12 cellular contexts compared by ENCODE assay signal in the genomic region with DNA sequence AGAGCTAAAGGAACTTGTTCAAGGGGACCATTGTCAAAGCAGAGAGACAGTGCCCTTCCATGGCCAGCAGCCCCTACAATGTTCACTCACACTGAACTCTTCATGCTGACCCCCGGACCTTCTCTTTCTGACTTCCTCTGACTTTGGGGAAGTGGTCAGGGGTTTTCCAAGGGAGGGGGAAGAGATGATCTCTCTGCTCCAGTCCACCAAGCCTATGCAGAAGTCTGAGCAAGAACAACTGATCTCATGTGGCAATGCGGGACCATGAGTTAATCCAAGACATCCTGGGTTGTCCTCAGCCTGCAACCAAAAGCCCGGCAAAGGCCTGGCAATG. TPM values are rescaled to one million over a fixed set of nuclear protein-coding genes. Genes with fewer than 3 reads are reported as not detected.
DNase-seq lines count a peak whose midpoint lies in the region; ATAC-seq and TF ChIP-seq lines count a peak whose summit lies in the region.
"Had no signal": no experiment of that assay in that cellular context is flagged by ENCODE, and none has a peak within 500 bp of the region (broad histone marks: within the 10 kb centered on the region; RNA-seq: fewer than 3 reads in every experiment).

No MANE protein-coding gene starts in this region.

- H3F3A ChIP-seq in neural progenitor cell (ENCODE audit: low read depth): no peaks in the 10 kb centered on the region

- POLR2A ChIA-PET in RWPE1 (lab: Yijun Ruan, JAX; ENCODE audit: low non-redundant PET): no interaction called here

- H4K20me1 ChIP-seq in neural progenitor cell (ENCODE audit: low read depth): no peaks in the 10 kb centered on the region

- H3K4me3 Mint-ChIP-seq in neural progenitor cell: no peak overlapping the region
- H3K4me3 Mint-ChIP-seq: activated T-helper 1 cell treated with anti-CD3 and anti-CD28 coated beads, Interleukin-12 subunit alpha, Interleukin-12 subunit beta, Interleukin-2, Interleukin-4 antibody, amounts not matched to agents 30 ng/mL and 10 ng/mL and 1 ng/mL, durations not matched to agents 14 hours and 24 hours and 36 hours had no signal

- peak; percentile 7 for ATAC-seq in left colon
- peak; percentile 65 to 77 for ATAC-seq in upper lobe of left lung (ENCODE audit: low FRiP score in 2 of 2)

- no peaks in the 10 kb centered on the region for H3K9me3 Mint-ChIP-seq in neural progenitor cell
- H3K9me3 Mint-ChIP-seq: activated T-helper 1 cell treated with anti-CD3 and anti-CD28 coated beads, Interleukin-12 subunit alpha, Interleukin-12 subunit beta, Interleukin-2, Interleukin-4 antibody, amounts not matched to agents 30 ng/mL and 10 ng/mL and 1 ng/mL, durations not matched to agents 14 hours and 24 hours and 36 hours had no signal

- no peak overlapping the region for H3K9ac ChIP-seq in neural progenitor cell

- no peaks in the 10 kb centered on the region for H3K36me3 Mint-ChIP-seq in neural progenitor cell

- TF ChIP-seq POLR2A in upper lobe of left lung (IDR thresholded peaks at IDR 0.05): no peak

- H3K27ac ChIP-seq in RWPE1 (peak overlapping the region; percentile 66), upper lobe of left lung (peak overlapping the region; percentile 22 to 77 (median 68)), neural progenitor cell (no peak overlapping the region)
- H3K27ac ChIP-seq: 22Rv1 had no signal

- intact Hi-C loops in left colon (cut with DNase I, micrococcal nuclease): loop anchor here (5.0 to 10.0 kb wide), 2 partner anchors 53 to 55 kb away; a partner anchor contains a TSS
- intact Hi-C loops in posterior cingulate gyrus (cut with DNase I): loop anchor here (1.0 to 5.0 kb wide), 3 partner anchors 23 to 133 kb away; a partner anchor contains a TSS

- DNase-seq in SIG-M5 treated with dmso at 0.1 percent for 504 hours (lab: John Stamatoyannopoulos, UW; ENCODE audit: unreplicated experiment) (peak; percentile 59), SIG-M5 (lab: John Stamatoyannopoulos, UW) (no peak), RWPE1 (ENCODE audit: low spot score) (no peak), left colon (no peak), upper lobe of left lung (peak in 1 of 2 donors; percentile 71), posterior cingulate gyrus (no peak), HUDEP-2 (lab: John Stamatoyannopoulos, UW; ENCODE audit: unreplicated experiment in 76 of 76) (no peak), neural progenitor cell (ENCODE audit: low spot score) (no peak)
- DNase-seq: NCI-H748 treated with DMSO at 0.1 percent for 48 hours had no signal

- H3K4me1 ChIP-seq in upper lobe of left lung (peaks cover 19 to 37% (median 31%) of the 10 kb centered on the region in 4 donors), neural progenitor cell (no peaks in the 10 kb centered on the region)

- 62 to 94% methylated on average over 3 of the region's 3 CpGs for WGBS in upper lobe of left lung, 2 donors

- TF ChIP-seq EP300 in upper lobe of left lung (IDR thresholded peaks at IDR 0.05): no peak

- CTCF ChIA-PET in RWPE1 (lab: Yijun Ruan, JAX): interaction anchor here (0.5 to 1.5 kb wide), 11 partner anchors 11 to 56 kb away, joined by 3 to 13 read pairs (median 4); a partner anchor contains a TSS

- no peaks in the 10 kb centered on the region for H3K9me3 ChIP-seq in upper lobe of left lung
- no peaks in the 10 kb centered on the region for H3K9me3 ChIP-seq in neural progenitor cell (ENCODE audit: low read depth)

- TF ChIP-seq CTCF in RWPE1 (conservative IDR thresholded peaks at IDR 0.05; ENCODE audit: low read depth): no peak
- TF ChIP-seq CTCF in upper lobe of left lung (IDR thresholded peaks at IDR 0.05): no peak
- no peak for TF ChIP-seq CTCF in neural progenitor cell (IDR thresholded peaks at IDR 0.05)

- H2AFZ ChIP-seq in neural progenitor cell (replicated peaks): no peak overlapping the region

- H3K79me2 ChIP-seq in neural progenitor cell (ENCODE audit: low read depth): no peaks in the 10 kb centered on the region

- no peak overlapping the region for H3K4me3 ChIP-seq in upper lobe of left lung
- H3K4me3 ChIP-seq in neural progenitor cell: no peak overlapping the region

- H3K27ac Mint-ChIP-seq in neural progenitor cell: no peak overlapping the region
- H3K27ac Mint-ChIP-seq: activated T-helper 1 cell treated with anti-CD3 and anti-CD28 coated beads, Interleukin-12 subunit alpha, Interleukin-12 subunit beta, Interleukin-2, Interleukin-4 antibody, amounts not matched to agents 30 ng/mL and 10 ng/mL and 1 ng/mL, durations not matched to agents 14 hours and 24 hours and 36 hours had no signal

- H3K27me3 Mint-ChIP-seq in neural progenitor cell (ENCODE audit: insufficient read depth, low read depth): peaks cover 3% of the 10 kb centered on the region

- H3K4me2 ChIP-seq in neural progenitor cell: no peak overlapping the region

- no peaks in the 10 kb centered on the region for H3K27me3 ChIP-seq in upper lobe of left lung
- H3K27me3 ChIP-seq in neural progenitor cell: no peaks in the 10 kb centered on the region

- H3K36me3 ChIP-seq in upper lobe of left lung: no peaks in the 10 kb centered on the region
- H3K36me3 ChIP-seq in neural progenitor cell: no peaks in the 10 kb centered on the region

- H3K4me1 Mint-ChIP-seq in neural progenitor cell: peaks cover 8% of the 10 kb centered on the region

RNA-seq across cellular contexts. Expression of a gene that starts 11.6 kb away (rescaled TPM):
- total RNA-seq in left colon (100 to 1,000 TPM in 1 of 2 donors, 10 to 100 TPM in 1; 99.3 to 103 TPM), upper lobe of left lung (100 to 1,000 TPM; 198 to 969 (median 229) TPM), neural progenitor cell (ENCODE audit: low replicate concordance) (79.7 and 108 TPM in 2 replicates)

RNA-seq across cellular contexts. Expression of a gene that starts 30.8 kb away (rescaled TPM):
- total RNA-seq in left colon: 100 to 1,000 TPM; 180 TPM
- total RNA-seq in upper lobe of left lung: 100 to 1,000 TPM in 5 of 6 donors, 10 to 100 TPM in 1; 66.0 to 395 (median 228) TPM
- 293 and 314 TPM in 2 replicates for total RNA-seq in neural progenitor cell (ENCODE audit: low replicate concordance)

RNA-seq across cellular contexts. Expression of a gene that starts 48.5 kb away (rescaled TPM):
- 1 to 10 TPM; 5.2 to 5.6 TPM for total RNA-seq in left colon
- not detected for total RNA-seq in upper lobe of left lung
- not detected in 2 replicates for total RNA-seq in neural progenitor cell (ENCODE audit: low replicate concordance)
- total RNA-seq: fibroblast of villous mesenchyme had no signal

RNA-seq across cellular contexts. Expression of a gene that starts 55.7 kb away (rescaled TPM):
- total RNA-seq in left colon: 10 to 100 TPM; 45.6 to 54.1 TPM
- total RNA-seq in upper lobe of left lung: 100 to 1,000 TPM in 1 of 6 donors, 10 to 100 TPM in 5; 30.4 to 105 (median 37.6) TPM
- 91.5 and 91.9 TPM in 2 replicates for total RNA-seq in neural progenitor cell (ENCODE audit: low replicate concordance)
